8 cellular contexts compared by ENCODE assay signal in the genomic region with DNA sequence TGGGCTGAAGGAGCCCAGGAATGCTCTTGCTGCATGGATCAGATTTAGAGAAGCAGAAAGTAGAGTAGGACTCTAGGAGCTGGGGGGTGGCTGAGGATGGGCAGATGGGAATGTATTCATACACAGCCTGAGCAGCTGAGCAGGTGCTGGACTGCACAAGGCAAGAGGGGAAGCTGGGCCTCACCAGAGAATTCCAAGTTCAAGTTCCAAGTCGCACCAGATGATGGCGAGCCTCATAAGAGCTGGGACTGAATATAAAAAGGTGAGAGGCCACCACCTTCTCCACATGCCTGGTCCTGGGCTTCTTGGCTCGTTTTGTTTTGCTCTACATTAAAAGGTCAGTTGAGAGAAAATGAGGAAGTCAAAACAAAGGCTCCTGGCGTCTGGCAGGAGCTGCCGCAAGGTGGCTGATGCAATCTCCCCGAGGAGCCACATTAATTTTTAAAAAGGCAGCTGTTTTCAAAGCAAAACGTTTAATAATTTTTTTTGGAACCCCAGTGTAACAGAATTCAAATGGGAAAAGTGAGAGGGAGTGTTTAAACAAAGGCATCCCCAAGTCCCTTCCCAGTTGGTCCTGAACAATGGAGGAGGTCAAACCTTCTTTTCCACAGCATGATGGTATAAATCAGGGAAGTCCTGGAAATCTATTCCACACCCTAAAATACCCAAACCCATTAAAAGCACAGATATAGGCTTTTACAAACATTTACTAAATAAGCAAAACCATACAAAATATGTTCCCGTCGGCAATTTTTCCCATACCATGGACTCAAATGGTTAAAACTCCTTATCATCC. TPM values are rescaled to one million over a fixed set of nuclear protein-coding genes. Genes with fewer than 3 reads are reported as not detected.
DNase-seq lines count a peak whose midpoint lies in the region; ATAC-seq, FAIRE-seq and TF ChIP-seq lines count a peak whose summit lies in the region.

No MANE protein-coding gene starts in this region.

- FAIRE-seq in frontal cortex (lab: Jason Lieb, UNC) = no peak

- TF ChIP-seq CTCF in GM20000 (IDR thresholded peaks at IDR 0.05; ENCODE audit: extremely low read depth, missing control alignments) (no peak), Peyer's patch (IDR thresholded peaks at IDR 0.05) (no peak), fibroblast of the aortic adventitia (IDR thresholded peaks at IDR 0.05; ENCODE audit: insufficient read depth, low read length) (peak; percentile 9)

- DNase-seq in GM20000 (ENCODE audit: low spot score) = peak; percentile 32
- DNase-seq in Peyer's patch = no peak
- peak; percentile 32 for DNase-seq in fibroblast of the aortic adventitia (ENCODE audit: low read depth)
- no peak for DNase-seq in stimulated activated effector memory CD8-positive, alpha-beta T cell treated with anti-CD3 and anti-CD28 coated beads, Interleukin-12 subunit alpha, Interleukin-12 subunit beta, amount 100 ng/mL, for 72 hours (ENCODE audit: low spot score in 2 of 2)
- no peak for DNase-seq in substantia nigra (lab: John Stamatoyannopoulos, UW)
- DNase-seq in neuronal stem cell (ENCODE audit: low spot score) = no peak
- no peak for DNase-seq in frontal cortex (ENCODE audit: low spot score in 2 of 2)

- no peak overlapping the region for H4K91ac ChIP-seq in neuronal stem cell (ENCODE audit: low read depth, low read length, poor library complexity)

- no peak for ATAC-seq in stimulated activated effector memory CD8-positive, alpha-beta T cell treated with anti-CD3 and anti-CD28 coated beads, Interleukin-12 subunit alpha, Interleukin-12 subunit beta, amount 100 ng/mL, for 72 hours
- no peak for ATAC-seq in GM21723 (IDR thresholded peaks at IDR 0.05; ENCODE audit: unreplicated experiment)

- no peak overlapping the region for H3K4ac ChIP-seq in neuronal stem cell (ENCODE audit: low read length)

- no peak overlapping the region for H3K23ac ChIP-seq in neuronal stem cell (ENCODE audit: low read depth, low read length, poor library complexity)

- H3K9ac ChIP-seq in neuronal stem cell (ENCODE audit: low read depth, low read length, poor library complexity) = no peak overlapping the region

- no peak overlapping the region for H3K14ac ChIP-seq in neuronal stem cell (ENCODE audit: low read length)

- H2BK15ac ChIP-seq in neuronal stem cell (ENCODE audit: low read length) = no peak overlapping the region

- no peak overlapping the region for H2BK12ac ChIP-seq in neuronal stem cell (ENCODE audit: low read length)

- no peak overlapping the region for H3K4me3 Mint-ChIP-seq in stimulated activated effector memory CD8-positive, alpha-beta T cell treated with anti-CD3 and anti-CD28 coated beads, Interleukin-12 subunit alpha, Interleukin-12 subunit beta, amount 100 ng/mL, for 72 hours

- peaks cover 79% of the 10 kb centered on the region for H3K4me1 Mint-ChIP-seq in stimulated activated effector memory CD8-positive, alpha-beta T cell treated with anti-CD3 and anti-CD28 coated beads, Interleukin-12 subunit alpha, Interleukin-12 subunit beta, amount 100 ng/mL, for 72 hours

- H3K27ac ChIP-seq in Peyer's patch = peak overlapping the region in 3 of 4 donors; percentile 53 to 65 (median 55)
- no peak overlapping the region for H3K27ac ChIP-seq in substantia nigra (ENCODE audit: low read depth, low read length, poor library complexity, severe bottlenecking)
- no peak overlapping the region for H3K27ac ChIP-seq in neuronal stem cell (replicated peaks; ENCODE audit: low read length)

- no CpG with 5 or more reads among the region's 9 CpGs for WGBS in neuronal stem cell (ENCODE audit: extremely low coverage in 2 of 2, insufficient read length in 2 of 2, insufficient replicate concordance in 1 of 2), 2 donors

- H2AK5ac ChIP-seq in neuronal stem cell (ENCODE audit: low read depth, low read length) = no peak overlapping the region

- no peak overlapping the region for H2AFZ ChIP-seq in neuronal stem cell (ENCODE audit: low read length)

- H3K4me1 ChIP-seq in Peyer's patch = peaks cover 3 to 18% (median 10%) of the 10 kb centered on the region in 4 donors
- peaks cover 0 to 5% of the 10 kb centered on the region in 2 donors for H3K4me1 ChIP-seq in neuronal stem cell (ENCODE audit: control insufficient read depth in 2 of 2, insufficient read depth in 1 of 2, low read depth in 1 of 2, low read length in 2 of 2)

- H2BK5ac ChIP-seq in neuronal stem cell (ENCODE audit: low read length) = no peak overlapping the region

- peaks cover 17% of the 10 kb centered on the region for H3K9me3 Mint-ChIP-seq in stimulated activated effector memory CD8-positive, alpha-beta T cell treated with anti-CD3 and anti-CD28 coated beads, Interleukin-12 subunit alpha, Interleukin-12 subunit beta, amount 100 ng/mL, for 72 hours

- no peak for TF ChIP-seq POLR2A in Peyer's patch (IDR thresholded peaks at IDR 0.05)

- H3K79me1 ChIP-seq in neuronal stem cell (ENCODE audit: low read depth, low read length) = no peaks in the 10 kb centered on the region

- no peaks in the 10 kb centered on the region for H3K27me3 ChIP-seq in Peyer's patch
- H3K27me3 ChIP-seq in neuronal stem cell (ENCODE audit: control insufficient read depth in 3 of 3, insufficient read depth in 3 of 3, low read depth in 1 of 3, low read length in 3 of 3) = no peaks in the 10 kb centered on the region

- peaks cover 50% of the 10 kb centered on the region for H3K36me3 Mint-ChIP-seq in stimulated activated effector memory CD8-positive, alpha-beta T cell treated with anti-CD3 and anti-CD28 coated beads, Interleukin-12 subunit alpha, Interleukin-12 subunit beta, amount 100 ng/mL, for 72 hours

- no peak overlapping the region for H2BK120ac ChIP-seq in neuronal stem cell (ENCODE audit: low read depth, low read length)

- no peak overlapping the region for H3K18ac ChIP-seq in neuronal stem cell (ENCODE audit: low read length)

- H3K9me3 ChIP-seq in Peyer's patch (no peaks in the 10 kb centered on the region), neuronal stem cell (replicated peaks in 1 of 2; ENCODE audit: control insufficient read depth in 2 of 2, insufficient read depth in 1 of 2, low read depth in 1 of 2, low read length in 2 of 2) (peaks cover 19 to 32% of the 10 kb centered on the region in 2 donors)

- H3K27ac Mint-ChIP-seq in stimulated activated effector memory CD8-positive, alpha-beta T cell treated with anti-CD3 and anti-CD28 coated beads, Interleukin-12 subunit alpha, Interleukin-12 subunit beta, amount 100 ng/mL, for 72 hours = peak overlapping the region; percentile 94

- H3K4me2 ChIP-seq in neuronal stem cell (ENCODE audit: insufficient read depth, low read length, poor library complexity, severe bottlenecking) = no peak overlapping the region

- no peak overlapping the region for H4K8ac ChIP-seq in neuronal stem cell (ENCODE audit: low read depth, low read length)

- H3K4me3 ChIP-seq in Peyer's patch (no peak overlapping the region), fibroblast of the aortic adventitia (ENCODE audit: low read depth, low read length) (no peak overlapping the region), neuronal stem cell (ENCODE audit: low read length in 2 of 2) (no peak overlapping the region)

- peaks cover 0 to 23% (median 0%) of the 10 kb centered on the region in 3 donors for H3K36me3 ChIP-seq in Peyer's patch
- H3K36me3 ChIP-seq in neuronal stem cell (replicated peaks in 1 of 2; ENCODE audit: control insufficient read depth in 2 of 2, insufficient read depth in 2 of 2, low read length in 2 of 2) = peaks cover 21 to 43% of the 10 kb centered on the region in 2 donors

RNA-seq across cellular contexts. Expression of a gene that starts 9.5 kb away (rescaled TPM):
- total RNA-seq in Peyer's patch (10 to 100 TPM; 32.4 to 66.8 (median 42.5) TPM), fibroblast of the aortic adventitia (ENCODE audit: low replicate concordance) (23.5 and 46.4 TPM in 2 replicates), frontal cortex (9.8 TPM)
- 21.9 TPM for polyA plus RNA-seq in neuronal stem cell (2013, experiment 1 of 2)
- 21.4 TPM for polyA plus RNA-seq in neuronal stem cell (2013, experiment 2 of 2)

RNA-seq across cellular contexts. Expression of a gene that starts 13.2 kb away (rescaled TPM):
- total RNA-seq in Peyer's patch = 10 to 100 TPM; 33.4 to 39.6 (median 36.5) TPM
- total RNA-seq in fibroblast of the aortic adventitia (ENCODE audit: low replicate concordance) = 9.7 and 12.1 TPM in 2 replicates
- polyA plus RNA-seq in neuronal stem cell (2013, experiment 1 of 2) = not detected
- polyA plus RNA-seq in neuronal stem cell (2013, experiment 2 of 2) = not detected
- 0.41 TPM for total RNA-seq in frontal cortex

RNA-seq across cellular contexts. Expression of a gene that starts 50.3 kb away (rescaled TPM):
- 10 to 100 TPM in 3 of 4 donors, 1 to 10 TPM in 1; 6.7 to 44.6 (median 22.2) TPM for total RNA-seq in Peyer's patch
- total RNA-seq in fibroblast of the aortic adventitia (ENCODE audit: low replicate concordance) = 6.5 and 15.4 TPM in 2 replicates
- 4.6 TPM for polyA plus RNA-seq in neuronal stem cell (2013, experiment 1 of 2)
- polyA plus RNA-seq in neuronal stem cell (2013, experiment 2 of 2) = 3.6 TPM
- total RNA-seq in frontal cortex = 8.2 TPM

Comparison
In these comparisons a context has a peak if more than half of its experiments do, and no peak if none do; other contexts are left out.
1. DNase-seq: peak in GM20000 (single experiment) and fibroblast of the aortic adventitia (single experiment); none in Peyer's patch (0 of 3), stimulated activated effector memory CD8-positive, alpha-beta T cell treated with anti-CD3 and anti-CD28 coated beads, Interleukin-12 subunit alpha, Interleukin-12 subunit beta, amount 100 ng/mL, for 72 hours (0 of 2), substantia nigra (0 of 49), neuronal stem cell (single experiment) and frontal cortex (0 of 2).
2. H3K27ac ChIP-seq: peak in Peyer's patch (3 of 4); none in substantia nigra (single experiment) and neuronal stem cell (single experiment).